ENCODE assay signal across 17 cellular contexts in genomic region chr4:27007507-27007906, GRCh38.
DNase-seq lines count a peak whose midpoint lies in the region; ATAC-seq and TF ChIP-seq lines count a peak whose summit lies in the region.
"Had no signal": no experiment of that assay in that cellular context is flagged by ENCODE, and none has a peak within 500 bp of the region (broad histone marks: within the 10 kb centered on the region; RNA-seq: fewer than 3 reads in every experiment).

No MANE protein-coding gene starts in this region.

- H4K20me1 ChIP-seq in OCI-LY1 (ENCODE audit: insufficient read depth, low read length): no peaks in the 10 kb centered on the region

- 0 out of 2 replicates have a peak overlapping the region, but pooled peaks have one; percentile 24 for H3K9ac ChIP-seq in OCI-LY1 (ENCODE audit: low read length)
- peak overlapping the region; percentile 48 for H3K9ac ChIP-seq in skeletal muscle satellite cell (ENCODE audit: low read depth, low read length)
- H3K9ac ChIP-seq: parathyroid adenoma had no signal

- H3K36me3 Mint-ChIP-seq in CD8-positive, alpha-beta T cell: peaks cover 44% of the 10 kb centered on the region

- H3K27me3 Mint-ChIP-seq in CD8-positive, alpha-beta T cell (ENCODE audit: low read depth): no peaks in the 10 kb centered on the region
- H3K27me3 Mint-ChIP-seq: activated CD4-positive, alpha-beta T cell treated with anti-CD3 and anti-CD28 coated beads, Interleukin-2, amount 10 ng/mL, durations not matched to agents 7 days and 5 days; stimulated activated naive CD8-positive, alpha-beta T cell treated with anti-CD3 and anti-CD28 coated beads, Interleukin-15, amount 100 ng/mL, for 72 hours had no signal

- no peaks in the 10 kb centered on the region for H3K27me3 ChIP-seq in CD8-positive, alpha-beta T cell (ENCODE audit: insufficient read depth, low read length)
- H3K27me3 ChIP-seq in OCI-LY1 (ENCODE audit: insufficient read depth, low read length): no peaks in the 10 kb centered on the region
- no peaks in the 10 kb centered on the region for H3K27me3 ChIP-seq in skeletal muscle satellite cell (ENCODE audit: control insufficient read depth, insufficient read depth, low read length)
- no peaks in the 10 kb centered on the region for H3K27me3 ChIP-seq in H7 (ENCODE audit: control insufficient read depth, insufficient read depth, low read length)

- no peaks in the 10 kb centered on the region for H3K9me3 Mint-ChIP-seq in CD8-positive, alpha-beta T cell
- H3K9me3 Mint-ChIP-seq: activated CD4-positive, alpha-beta T cell treated with anti-CD3 and anti-CD28 coated beads, Interleukin-2, amount 10 ng/mL, durations not matched to agents 7 days and 5 days; stimulated activated naive CD8-positive, alpha-beta T cell treated with anti-CD3 and anti-CD28 coated beads, Interleukin-15, amount 100 ng/mL, for 72 hours had no signal

- no peaks in the 10 kb centered on the region for H3F3A ChIP-seq in OCI-LY1 (ENCODE audit: insufficient read depth, low read length)

- H3K4me3 ChIP-seq in CD8-positive, alpha-beta T cell (ENCODE audit: low read depth, low read length): no peak overlapping the region
- no peak overlapping the region for H3K4me3 ChIP-seq in OCI-LY1 (ENCODE audit: low read depth, low read length, poor library complexity, severe bottlenecking)
- H3K4me3 ChIP-seq in fibroblast of mammary gland (ENCODE audit: control insufficient read depth, low read depth, low read length): no peak overlapping the region
- peak overlapping the region; percentile 33 for H3K4me3 ChIP-seq in skeletal muscle satellite cell (ENCODE audit: low read length)
- H3K4me3 ChIP-seq in H7 (ENCODE audit: insufficient read depth, low read depth, low read length): no peak overlapping the region

- H3K9me2 ChIP-seq in OCI-LY1 (ENCODE audit: low read depth, low read length): no peaks in the 10 kb centered on the region

- H3K4me2 ChIP-seq in OCI-LY1 (ENCODE audit: low read length) (peak overlapping the region; percentile 49; the same call in 1 of the 2 replicates), skeletal muscle satellite cell (ENCODE audit: low read length) (peak overlapping the region; percentile 79)

- CTCF ChIA-PET in CD8-positive, alpha-beta T cell (lab: Charles Lee): interaction anchor here (0.6 to 4.4 kb wide), 10 partner anchors 147 to 1020 kb away, joined by 3 to 30 read pairs (median 3); partner anchors contain the start of gene STIM2

- ATAC-seq in CD8-positive, alpha-beta T cell: no peak
- no peak for ATAC-seq in GM21515 (IDR thresholded peaks at IDR 0.05; ENCODE audit: unreplicated experiment)
- ATAC-seq: stimulated activated naive CD8-positive, alpha-beta T cell treated with anti-CD3 and anti-CD28 coated beads, Interleukin-15, amount 100 ng/mL, for 72 hours had no signal

- no peak for TF ChIP-seq CTCF in CD8-positive, alpha-beta T cell (IDR thresholded peaks at IDR 0.05)
- TF ChIP-seq CTCF in OCI-LY1 (IDR thresholded peaks at IDR 0.05; ENCODE audit: low read length): no peak
- no peak for TF ChIP-seq CTCF in fibroblast of mammary gland (conservative IDR thresholded peaks at IDR 0.05; ENCODE audit: control insufficient read depth, insufficient read depth, low read depth, low read length)

- H3K36me3 ChIP-seq in CD8-positive, alpha-beta T cell (ENCODE audit: insufficient read depth, low read length): peaks cover 7% of the 10 kb centered on the region
- H3K36me3 ChIP-seq in OCI-LY1 (ENCODE audit: insufficient read depth, low read length) (peaks cover 18% of the 10 kb centered on the region; the same call in 1 of the 2 replicates), skeletal muscle satellite cell (ENCODE audit: insufficient read depth, low read length) (no peaks in the 10 kb centered on the region), H7 (replicated peaks; ENCODE audit: control insufficient read depth, insufficient read depth, low read length) (no peaks in the 10 kb centered on the region)

- H3K79me2 ChIP-seq in OCI-LY1 (ENCODE audit: insufficient read depth, low read length): no peaks in the 10 kb centered on the region
- H3K79me2 ChIP-seq: parathyroid adenoma had no signal

- H3K9me3 ChIP-seq in CD8-positive, alpha-beta T cell (ENCODE audit: low read length): no peaks in the 10 kb centered on the region
- H3K9me3 ChIP-seq in OCI-LY1 (ENCODE audit: low read length) (no peaks in the 10 kb centered on the region), skeletal muscle satellite cell (replicated peaks; ENCODE audit: low read length) (no peaks in the 10 kb centered on the region)

- H3K4me1 ChIP-seq in CD8-positive, alpha-beta T cell (ENCODE audit: insufficient read depth, low read length): peaks cover 15% of the 10 kb centered on the region
- H3K4me1 ChIP-seq in OCI-LY1 (ENCODE audit: insufficient read depth, low read length, severe bottlenecking): peaks cover 60% of the 10 kb centered on the region
- peaks cover 67% of the 10 kb centered on the region for H3K4me1 ChIP-seq in skeletal muscle satellite cell (ENCODE audit: control insufficient read depth, insufficient read depth, low read length)
- H3K4me1 ChIP-seq: parathyroid adenoma had no signal

- H2AFZ ChIP-seq in OCI-LY1 (ENCODE audit: low read length): no peak overlapping the region
- H2AFZ ChIP-seq: parathyroid adenoma had no signal

- intact Hi-C loops in CD8-positive, alpha-beta T cell (cut with DNase I, micrococcal nuclease): loop anchor here in 1 of 2 experiments (5.0 kb wide), 1 partner anchor 285 kb away; no protein-coding TSS in a partner anchor
- intact Hi-C loops in posterior vena cava (cut with DNase I): no loop called here

- no peak overlapping the region for H3K4me3 Mint-ChIP-seq in CD8-positive, alpha-beta T cell
- H3K4me3 Mint-ChIP-seq: activated CD4-positive, alpha-beta T cell treated with anti-CD3 and anti-CD28 coated beads, Interleukin-2, amount 10 ng/mL, durations not matched to agents 7 days and 5 days; stimulated activated naive CD8-positive, alpha-beta T cell treated with anti-CD3 and anti-CD28 coated beads, Interleukin-15, amount 100 ng/mL, for 72 hours had no signal

- POLR2A ChIA-PET in CD8-positive, alpha-beta T cell (lab: Charles Lee): no interaction called here

- H3K27ac Mint-ChIP-seq in CD8-positive, alpha-beta T cell: peak overlapping the region; percentile 60
- H3K27ac Mint-ChIP-seq: stimulated activated naive CD8-positive, alpha-beta T cell treated with anti-CD3 and anti-CD28 coated beads, Interleukin-15, amount 100 ng/mL, for 72 hours had no signal

- no peak overlapping the region for H3K27ac ChIP-seq in CD8-positive, alpha-beta T cell (ENCODE audit: low read depth, low read length)
- peak overlapping the region; percentile 78 for H3K27ac ChIP-seq in OCI-LY1 (ENCODE audit: low read depth, low read length, poor library complexity, severe bottlenecking)
- H3K27ac ChIP-seq: C4-2B, parathyroid adenoma had no signal

- H3K4me1 Mint-ChIP-seq in CD8-positive, alpha-beta T cell (ENCODE audit: low read depth): peaks cover 31% of the 10 kb centered on the region

- DNase-seq in CD8-positive, alpha-beta T cell: no peak
- peak; percentile 54 for DNase-seq in fibroblast of mammary gland (ENCODE audit: low read depth)
- DNase-seq in islet precursor cell: no peak
- DNase-seq in posterior vena cava (ENCODE audit: low spot score): no peak
- DNase-seq in H7: no peak
- DNase-seq: activated CD4-positive, alpha-beta T cell treated with anti-CD3 and anti-CD28 coated beads, Interleukin-2, amount 10 ng/mL, durations not matched to agents 7 days and 5 days; DMS79 treated with DMSO at 0.1 percent for 48 hours; midbrain; NCI-H510A treated with DMSO at 0.1 percent for 48 hours; small intestine; stimulated activated naive CD8-positive, alpha-beta T cell treated with anti-CD3 and anti-CD28 coated beads, Interleukin-15, amount 100 ng/mL, for 72 hours; T1000 had no signal
